ENCODE assay signal across 1 cellular context in genomic region chr3:171878441-171879225, GRCh38.
TF ChIP-seq lines count a peak whose summit lies in the region.

No MANE protein-coding gene starts in this region.

TF ChIP-seq in GM23338, 12 proteins besides CTCF, POLR2A, EP300 and RAD21 (continued from another document):
- TF ChIP-seq ZNF462 (CRISPR knock-in tag; IDR thresholded peaks at IDR 0.05) (no peak), JUNB (IDR thresholded peaks at IDR 0.05; ENCODE audit: unreplicated experiment) (no peak), CREB1 (CRISPR knock-in tag; IDR thresholded peaks at IDR 0.05; ENCODE audit: low read depth) (no peak)
